In genomic region chr4:99227646-99228045, GRCh38 we compare ENCODE assay signal across 2 cellular contexts. TPM values are rescaled to one million over a fixed set of nuclear protein-coding genes. Genes with fewer than 3 reads are reported as not detected.
"Had no signal": no experiment of that assay in that cellular context is flagged by ENCODE, and none has a peak within 500 bp of the region (broad histone marks: within the 10 kb centered on the region; RNA-seq: fewer than 3 reads in every experiment).

No MANE protein-coding gene starts in this region.

RNA-seq across cellular contexts. Expression of gene ADH6, which starts 8.6 kb away (rescaled TPM):
- polyA plus RNA-seq: GM23248, H1 had no signal
